13 cellular contexts compared by ENCODE assay signal in the genomic region with DNA sequence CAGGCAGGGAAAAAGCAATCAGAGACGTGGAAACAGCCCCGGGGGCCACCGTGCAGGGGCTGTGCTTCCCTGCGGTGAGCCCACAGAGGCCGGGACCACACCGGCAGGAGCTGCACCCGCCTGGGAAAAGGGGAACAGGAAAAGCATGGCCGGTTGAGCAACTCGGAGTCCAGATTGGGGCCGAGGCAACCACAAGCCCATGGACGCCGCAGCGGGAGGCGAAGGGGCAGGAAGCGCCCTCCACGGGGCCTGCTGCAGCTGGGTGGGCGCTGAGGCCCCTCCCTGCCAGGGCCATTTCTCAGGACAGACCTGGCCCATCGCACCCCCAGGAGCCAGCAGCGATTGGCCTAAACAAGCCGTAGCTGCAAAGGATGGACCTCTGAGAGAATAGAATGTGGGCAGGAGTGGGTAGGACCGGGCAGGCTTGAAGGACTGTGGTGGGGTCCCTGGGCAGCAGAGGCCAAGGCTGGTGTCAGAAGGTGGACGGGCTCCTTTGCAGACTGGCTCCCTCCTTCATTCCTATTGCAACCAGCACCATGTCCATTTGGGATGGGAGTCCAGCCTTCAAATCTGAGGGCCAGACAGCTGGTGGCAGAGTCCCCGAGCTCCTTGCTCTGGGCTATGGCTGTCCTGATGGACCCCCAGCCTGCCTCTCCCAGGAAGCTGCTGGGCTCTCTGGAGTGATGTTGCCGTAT. TPM values are rescaled to one million over a fixed set of nuclear protein-coding genes. Genes with fewer than 3 reads are reported as not detected.
DNase-seq lines count a peak whose midpoint lies in the region; ATAC-seq and TF ChIP-seq lines count a peak whose summit lies in the region.
"Had no signal": no experiment of that assay in that cellular context is flagged by ENCODE, and none has a peak within 500 bp of the region (broad histone marks: within the 10 kb centered on the region; RNA-seq: fewer than 3 reads in every experiment).

No MANE protein-coding gene starts in this region.

- H3K4me3 ChIP-seq in upper lobe of left lung = no peak overlapping the region
- H3K4me3 ChIP-seq: A549 had no signal

- H3K4me3 Mint-ChIP-seq in activated naive CD4-positive, alpha-beta T cell treated with anti-CD3 and anti-CD28 coated beads, Interleukin-2, amount 50 U/mL, for 24 hours = peak overlapping the region; percentile 39
- peak overlapping the region; percentile 67 for H3K4me3 Mint-ChIP-seq in activated B cell treated with CpG ODN at 0.5 μM for 24 hours

- TF ChIP-seq EP300 in upper lobe of left lung (IDR thresholded peaks at IDR 0.05) = peak in 1 of 4 donors; percentile 7

- DNase-seq in activated naive CD4-positive, alpha-beta T cell treated with anti-CD3 and anti-CD28 coated beads, Interleukin-2, amount 50 U/mL, for 72 hours (ENCODE audit: low spot score in 2 of 2) = no peak
- DNase-seq in activated B cell treated with CpG ODN at 0.5 μM for 24 hours (no peak), left lobe of liver (ENCODE audit: low spot score) (no peak), upper lobe of left lung (peak; percentile 66 to 75), AG20443 (ENCODE audit: low spot score) (no peak)
- DNase-seq in activated effector memory CD4-positive, alpha-beta T cell treated with Interleukin-2 at 50 U/mL for 16 hours = no peak
- DNase-seq: kidney glomerular epithelial cell; NCI-H1092; NCI-H345; stimulated activated CD4-positive, alpha-beta T cell treated with anti-CD3 and anti-CD28 coated beads, Interleukin-12 subunit alpha, Interleukin-12 subunit beta, amount 100 ng/mL, for 4 hours had no signal

- TF ChIP-seq CTCF in activated B cell treated with CpG ODN at 0.5 μM for 24 hours (IDR thresholded peaks at IDR 0.05) (no peak), upper lobe of left lung (IDR thresholded peaks at IDR 0.05) (no peak)

- H3K9me3 ChIP-seq in upper lobe of left lung = no peaks in the 10 kb centered on the region

- CTCF ChIA-PET in activated B cell treated with CpG ODN at 0.5 μM for 24 hours (lab: Charles Lee) = interaction anchor here (1.0 to 4.4 kb wide), 5 partner anchors 9 to 186 kb away, joined by 3 to 49 read pairs (median 5); no protein-coding TSS in a partner anchor

- no peak for ATAC-seq in activated naive CD4-positive, alpha-beta T cell treated with anti-CD3 and anti-CD28 coated beads, Interleukin-2, amount 50 U/mL, for 72 hours
- ATAC-seq in activated B cell treated with CpG ODN at 0.5 μM for 24 hours (ENCODE audit: low read depth) (no peak), left lobe of liver (peak; percentile 31), upper lobe of left lung (ENCODE audit: low FRiP score in 2 of 2) (peak in 1 of 2 donors; percentile 76), HG03457 (IDR thresholded peaks at IDR 0.05; ENCODE audit: unreplicated experiment) (no peak)
- ATAC-seq: A549 had no signal

- H3K27me3 Mint-ChIP-seq in activated naive CD4-positive, alpha-beta T cell treated with anti-CD3 and anti-CD28 coated beads, Interleukin-2, amount 50 U/mL, for 24 hours = peaks cover 19% of the 10 kb centered on the region
- H3K27me3 Mint-ChIP-seq in activated B cell treated with CpG ODN at 0.5 μM for 24 hours = no peaks in the 10 kb centered on the region

- peaks cover 2% of the 10 kb centered on the region for H3K36me3 Mint-ChIP-seq in activated naive CD4-positive, alpha-beta T cell treated with anti-CD3 and anti-CD28 coated beads, Interleukin-2, amount 50 U/mL, for 24 hours
- peaks cover 4 to 12% of the 10 kb centered on the region in 2 donors for H3K36me3 Mint-ChIP-seq in activated naive CD4-positive, alpha-beta T cell treated with anti-CD3 and anti-CD28 coated beads, Interleukin-2, amount 50 U/mL, for 72 hours
- H3K36me3 Mint-ChIP-seq in activated B cell treated with CpG ODN at 0.5 μM for 24 hours (ENCODE audit: low read depth) = no peaks in the 10 kb centered on the region

- H3K27me3 ChIP-seq in upper lobe of left lung = no peaks in the 10 kb centered on the region

- H3K9me3 Mint-ChIP-seq in activated naive CD4-positive, alpha-beta T cell treated with anti-CD3 and anti-CD28 coated beads, Interleukin-2, amount 50 U/mL, for 24 hours = no peaks in the 10 kb centered on the region
- peaks cover 0 to 12% of the 10 kb centered on the region in 2 donors for H3K9me3 Mint-ChIP-seq in activated naive CD4-positive, alpha-beta T cell treated with anti-CD3 and anti-CD28 coated beads, Interleukin-2, amount 50 U/mL, for 72 hours
- H3K9me3 Mint-ChIP-seq in activated B cell treated with CpG ODN at 0.5 μM for 24 hours = peaks cover 4% of the 10 kb centered on the region

- H3K36me3 ChIP-seq in upper lobe of left lung = no peaks in the 10 kb centered on the region

- intact Hi-C loops in activated B cell treated with CpG ODN at 0.5 μM for 24 hours (cut with micrococcal nuclease) = no loop called here

- TF ChIP-seq POLR2A in upper lobe of left lung (IDR thresholded peaks at IDR 0.05) = no peak

- 59 to 60% methylated on average over 23 to 24 of the region's 24 CpGs for WGBS in upper lobe of left lung, 2 donors

- H3K27ac Mint-ChIP-seq in activated naive CD4-positive, alpha-beta T cell treated with anti-CD3 and anti-CD28 coated beads, Interleukin-2, amount 50 U/mL, for 24 hours = no peak overlapping the region
- H3K27ac Mint-ChIP-seq in activated naive CD4-positive, alpha-beta T cell treated with anti-CD3 and anti-CD28 coated beads, Interleukin-2, amount 50 U/mL, for 72 hours = no peak overlapping the region
- H3K27ac Mint-ChIP-seq in activated B cell treated with CpG ODN at 0.5 μM for 24 hours = peak overlapping the region; percentile 88

- POLR2A ChIA-PET in activated B cell treated with CpG ODN at 0.5 μM for 24 hours (lab: Charles Lee) = interaction anchor here (0.5 to 6.7 kb wide), 7 partner anchors 14 to 162 kb away, joined by 3 to 66 read pairs (median 4); partner anchors contain the start of gene IRF8

- peaks cover 7% of the 10 kb centered on the region for H3K4me1 Mint-ChIP-seq in activated naive CD4-positive, alpha-beta T cell treated with anti-CD3 and anti-CD28 coated beads, Interleukin-2, amount 50 U/mL, for 24 hours
- peaks cover 57% of the 10 kb centered on the region for H3K4me1 Mint-ChIP-seq in activated B cell treated with CpG ODN at 0.5 μM for 24 hours

- no peak overlapping the region for H3K27ac ChIP-seq in upper lobe of left lung
- H3K27ac ChIP-seq: A549 had no signal

- peaks cover 0 to 12% (median 2%) of the 10 kb centered on the region in 4 donors for H3K4me1 ChIP-seq in upper lobe of left lung
- H3K4me1 ChIP-seq: A549 had no signal

RNA-seq across cellular contexts. Expression of gene COX4I1, which starts 30.4 kb away (rescaled TPM):
- 100 to 1,000 TPM; 397 to 558 TPM for total RNA-seq in activated naive CD4-positive, alpha-beta T cell treated with anti-CD3 and anti-CD28 coated beads, Interleukin-2, amount 50 U/mL, for 72 hours
- total RNA-seq in activated B cell treated with CpG ODN at 0.5 μM for 24 hours (578 TPM in 2 replicates), left lobe of liver (302 TPM), upper lobe of left lung (100 to 1,000 TPM; 160 to 490 (median 439) TPM)

RNA-seq across cellular contexts. Expression of gene EMC8, which starts 30.6 kb away (rescaled TPM):
- 10 to 100 TPM; 31.0 to 38.6 TPM for total RNA-seq in activated naive CD4-positive, alpha-beta T cell treated with anti-CD3 and anti-CD28 coated beads, Interleukin-2, amount 50 U/mL, for 72 hours
- 27.8 and 29.0 TPM in 2 replicates for total RNA-seq in activated B cell treated with CpG ODN at 0.5 μM for 24 hours
- total RNA-seq in left lobe of liver = 13.3 TPM
- 10 to 100 TPM; 15.8 to 39.8 (median 25.6) TPM for total RNA-seq in upper lobe of left lung

Comparison
In these comparisons a context has a peak if more than half of its experiments do, and no peak if none do; other contexts are left out.
1. DNase-seq: peak in upper lobe of left lung (2 of 2); none in activated naive CD4-positive, alpha-beta T cell treated with anti-CD3 and anti-CD28 coated beads, Interleukin-2, amount 50 U/mL, for 72 hours (0 of 2), activated B cell treated with CpG ODN at 0.5 μM for 24 hours (single experiment), left lobe of liver (single experiment), activated effector memory CD4-positive, alpha-beta T cell treated with Interleukin-2 at 50 U/mL for 16 hours (single experiment) and AG20443 (single experiment).